ENCODE assay signal across 26 cellular contexts in the genomic region with DNA sequence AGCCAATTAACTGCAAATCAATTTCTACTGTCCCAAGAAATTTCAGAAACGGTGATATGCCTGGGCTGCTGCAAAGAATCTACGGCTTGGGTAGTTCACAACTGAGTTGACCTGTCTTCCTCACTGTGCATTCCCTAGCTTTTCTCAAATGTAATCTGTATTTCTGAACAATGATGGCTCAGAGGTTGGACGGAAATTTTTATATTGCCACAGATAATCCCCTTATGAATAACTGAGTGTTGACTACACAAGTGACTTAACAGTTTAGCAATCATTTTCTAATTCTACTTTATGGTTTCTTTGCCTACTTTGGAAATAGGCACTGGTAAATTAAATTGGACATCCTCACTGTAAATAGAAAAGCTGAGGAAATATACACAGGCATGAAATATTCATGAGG.
"Had no signal": no experiment of that assay in that cellular context is flagged by ENCODE, and none has a peak within 500 bp of the region (broad histone marks: within the 10 kb centered on the region; RNA-seq: fewer than 3 reads in every experiment).

No MANE protein-coding gene starts in this region.

- H3K27me3 Mint-ChIP-seq: dendritic cell treated with granulocyte-macrophage colony-stimulating factor and Interleukin-4, amounts not matched to agents 40 ng/mL and 50 ng/mL, for 4 days; effector memory CD8-positive, alpha-beta T cell; naive B cell had no signal

- H3K9me3 ChIP-seq: colonic mucosa, esophagus squamous epithelium, gastrocnemius medialis, heart right ventricle, left lung, lower lobe of right lung, mucosa of descending colon had no signal

- H3K27ac ChIP-seq: colonic mucosa, epithelial cell of prostate, esophagus squamous epithelium, gastrocnemius medialis, heart right ventricle, left lung, lower lobe of right lung had no signal

- H3K4me1 ChIP-seq: colonic mucosa, esophagus squamous epithelium, gastrocnemius medialis, heart right ventricle, left lung, lower lobe of right lung had no signal

- H3K9me3 Mint-ChIP-seq: dendritic cell treated with granulocyte-macrophage colony-stimulating factor and Interleukin-4, amounts not matched to agents 40 ng/mL and 50 ng/mL, for 4 days; effector memory CD8-positive, alpha-beta T cell had no signal

- H3K27me3 ChIP-seq: colonic mucosa, esophagus squamous epithelium, gastrocnemius medialis, heart right ventricle, left lung had no signal

- H3K4me3 Mint-ChIP-seq: dendritic cell treated with granulocyte-macrophage colony-stimulating factor and Interleukin-4, amounts not matched to agents 40 ng/mL and 50 ng/mL, for 4 days; effector memory CD8-positive, alpha-beta T cell; endodermal cell; mesothelial cell of epicardium; naive B cell had no signal

- H3K4me3 ChIP-seq: colonic mucosa, esophagus squamous epithelium, gastrocnemius medialis, heart right ventricle, left lung, lower lobe of right lung, mucosa of descending colon had no signal

- H3K27ac Mint-ChIP-seq: dendritic cell treated with granulocyte-macrophage colony-stimulating factor and Interleukin-4, amounts not matched to agents 40 ng/mL and 50 ng/mL, for 4 days; effector memory CD8-positive, alpha-beta T cell; endodermal cell; mesothelial cell of epicardium; naive B cell had no signal

- DNase-seq: colonic mucosa; cortex of kidney; effector CD8-positive, alpha-beta T cell; effector memory CD8-positive, alpha-beta T cell; endodermal cell; erythroblast; esophagus squamous epithelium; foreskin fibroblast; foreskin melanocyte; gastrocnemius medialis; glutamatergic neuron; head of caudate nucleus; heart right ventricle; hippocampal formation; islet precursor cell; left cardiac atrium; left lung; left ventricle myocardium superior; lower lobe of right lung; mesenchymal stem cell; mucosa of descending colon; naive B cell had no signal

- ATAC-seq: effector memory CD8-positive, alpha-beta T cell; esophagus mucosa; gastrocnemius medialis; heart right ventricle; left cardiac atrium; left lung; left ventricle myocardium superior; lower lobe of right lung; mucosa of descending colon had no signal

- H3K36me3 ChIP-seq: colonic mucosa had no signal
